In the genomic region with DNA sequence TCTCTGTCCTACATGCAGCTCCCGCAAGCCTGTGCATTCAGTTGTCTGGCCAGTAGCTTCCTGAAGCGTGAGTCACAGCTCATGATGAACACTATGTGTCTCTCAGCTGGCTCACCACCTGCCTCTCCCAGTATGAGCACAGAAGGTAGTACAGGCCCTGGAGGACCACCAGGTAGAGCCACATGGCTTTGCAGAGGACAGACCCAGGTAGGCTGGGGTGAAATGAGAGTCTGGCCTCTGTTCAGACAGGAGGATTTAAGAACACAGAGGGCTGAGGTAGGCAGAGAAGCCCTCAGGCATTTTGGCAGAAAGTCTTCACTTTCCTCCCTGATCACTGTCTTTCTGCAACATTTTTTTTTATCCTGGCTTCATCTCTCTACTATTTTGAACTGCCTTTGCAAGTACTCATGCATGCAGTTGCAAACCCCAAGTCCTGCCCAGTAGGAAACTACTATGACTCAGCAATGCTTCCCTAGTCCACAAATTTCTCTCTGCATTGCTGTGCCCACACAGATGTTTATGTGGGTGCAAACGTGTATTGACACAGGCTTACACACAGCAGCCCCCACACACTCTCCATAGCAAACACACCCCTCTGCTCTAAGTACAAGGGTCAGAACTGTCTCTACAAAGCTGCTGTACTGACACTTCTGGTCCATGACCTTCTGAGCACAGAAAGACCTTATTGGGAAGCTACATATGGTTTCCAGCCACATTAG, we compare ENCODE assay signal across 9 cellular contexts. TPM values are rescaled to one million over a fixed set of nuclear protein-coding genes. Genes with fewer than 3 reads are reported as not detected.
DNase-seq lines count a peak whose midpoint lies in the region; ATAC-seq lines count a peak whose summit lies in the region.
"Had no signal": no experiment of that assay in that cellular context is flagged by ENCODE, and none has a peak within 500 bp of the region (broad histone marks: within the 10 kb centered on the region; RNA-seq: fewer than 3 reads in every experiment).

No MANE protein-coding gene starts in this region.

- H3K4me1 ChIP-seq in skeletal muscle satellite cell (ENCODE audit: control insufficient read depth, insufficient read depth, low read length): peaks cover 13% of the 10 kb centered on the region

- no peak overlapping the region for H3K4me3 ChIP-seq in MG63
- H3K4me3 ChIP-seq in skeletal muscle satellite cell (ENCODE audit: low read length): peak overlapping the region; percentile 13

- ATAC-seq in GM18868 (IDR thresholded peaks at IDR 0.05; ENCODE audit: unreplicated experiment) (peak; percentile 85), esophagus mucosa (peak; percentile 92), HG02571 (IDR thresholded peaks at IDR 0.05; ENCODE audit: unreplicated experiment) (no peak)

- H3K36me3 ChIP-seq in MG63 (no peaks in the 10 kb centered on the region), skeletal muscle satellite cell (ENCODE audit: insufficient read depth, low read length) (no peaks in the 10 kb centered on the region)

- peak overlapping the region; percentile 62 for H3K4me2 ChIP-seq in skeletal muscle satellite cell (ENCODE audit: low read length)

- H3K27me3 ChIP-seq in MG63 (no peaks in the 10 kb centered on the region), skeletal muscle satellite cell (ENCODE audit: control insufficient read depth, insufficient read depth, low read length) (peaks cover 8% of the 10 kb centered on the region)

- peak; percentile 83 for DNase-seq in MG63
- DNase-seq in GM19238 (ENCODE audit: insufficient read length, low spot score): no peak
- no peak for DNase-seq in stimulated activated CD4-positive, alpha-beta T cell treated with anti-CD3 and anti-CD28 coated beads, Interleukin-2, amount 100 ng/mL, for 48 hours
- no peak for DNase-seq in NCI-H1417 treated with DMSO at 0.1 percent for 48 hours (lab: John Stamatoyannopoulos, UW)

- peaks cover 6% of the 10 kb centered on the region for H3K9me3 ChIP-seq in MG63
- H3K9me3 ChIP-seq in skeletal muscle satellite cell (replicated peaks; ENCODE audit: low read length): no peaks in the 10 kb centered on the region

- H3K9ac ChIP-seq in skeletal muscle satellite cell (ENCODE audit: low read depth, low read length): no peak overlapping the region

RNA-seq across cellular contexts. Expression of a gene that starts 7.2 kb away (rescaled TPM):
- total RNA-seq in MG63 (2014; rRNA removed; shearing (Covaris generic); ENCODE audit: low replicate concordance): not detected in 2 replicates
- 26.0 TPM for total RNA-seq in esophagus mucosa
- not detected in 2 replicates for total RNA-seq in skeletal muscle satellite cell (2012; rRNA removed)
- total RNA-seq: fibroblast of lung had no signal

RNA-seq across cellular contexts. Expression of a gene that starts 15.9 kb away (rescaled TPM):
- not detected in 2 replicates for total RNA-seq in MG63 (2014; rRNA removed; shearing (Covaris generic); ENCODE audit: low replicate concordance)
- 2.4 TPM for total RNA-seq in esophagus mucosa
- under 0.01 TPM in 1 of 2 replicates, not detected in the other for total RNA-seq in skeletal muscle satellite cell (2012; rRNA removed)

Comparison
In these comparisons a context has a peak if more than half of its experiments do, and no peak if none do; other contexts are left out.
1. RNA of a gene that starts 7.2 kb away (total RNA-seq): 26.0 TPM in esophagus mucosa (single experiment); not detected in MG63; every median in the first group is over 10 times any median in the second.